1 cellular context compared by ENCODE assay signal in the genomic region with DNA sequence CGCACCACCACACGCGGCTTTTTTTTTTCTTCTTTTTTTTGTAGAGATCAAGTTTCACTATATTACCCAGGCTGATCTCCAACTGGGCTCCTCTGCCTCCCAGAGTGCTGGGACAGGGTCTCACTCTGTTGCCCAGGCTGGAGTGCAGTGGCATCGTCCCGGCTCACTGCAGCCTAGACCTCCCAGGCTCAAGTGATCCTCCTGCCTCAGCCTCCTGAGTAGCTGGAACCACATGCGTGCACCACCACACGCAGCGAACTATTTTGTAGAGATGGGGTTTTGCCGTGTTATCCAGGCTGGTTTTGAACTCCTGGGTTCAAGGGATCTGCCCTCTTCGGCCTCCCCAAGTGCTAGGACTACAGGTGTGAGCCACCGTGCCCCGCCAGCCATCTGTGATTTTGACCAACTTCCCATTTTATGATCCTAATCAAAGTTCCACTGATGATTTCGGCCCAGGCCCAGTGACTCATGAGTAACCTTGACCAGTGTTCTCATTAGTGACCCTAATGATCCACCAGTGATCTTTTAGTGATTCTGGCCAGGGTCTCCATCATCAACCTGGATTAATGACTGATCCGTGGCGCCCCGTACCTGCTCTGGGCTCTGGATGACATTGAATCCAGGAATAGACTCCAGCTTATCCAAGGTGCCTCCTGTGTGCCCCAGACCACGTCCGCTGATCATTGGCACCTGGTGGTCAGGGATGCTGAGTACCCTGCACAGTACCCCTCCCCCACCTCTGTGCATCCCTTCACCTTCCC.
TF ChIP-seq lines count a peak whose summit lies in the region.

No MANE protein-coding gene starts in this region.

TF ChIP-seq in IMR-90, 13 proteins besides CTCF, POLR2A, EP300 and RAD21:
- TF ChIP-seq SMC3 (IDR thresholded peaks at IDR 0.05; ENCODE audit: low read depth, low read length) (no peak), MAFK (IDR thresholded peaks at IDR 0.05; ENCODE audit: low read depth, low read length) (no peak), CHD1 (IDR thresholded peaks at IDR 0.05; ENCODE audit: low read depth, low read length) (no peak), CEBPB (IDR thresholded peaks at IDR 0.05; ENCODE audit: low read depth, low read length) (no peak), MXI1 (IDR thresholded peaks at IDR 0.05; ENCODE audit: borderline replicate concordance, low read depth, low read length) (no peak), FOS (IDR thresholded peaks at IDR 0.05; ENCODE audit: low read depth, low read length) (no peak), MAZ (IDR thresholded peaks at IDR 0.05; ENCODE audit: borderline replicate concordance, low read depth, low read length) (no peak), RCOR1 (IDR thresholded peaks at IDR 0.05; ENCODE audit: insufficient replicate concordance, low read length) (no peak), BHLHE40 (IDR thresholded peaks at IDR 0.05; ENCODE audit: low read depth, low read length) (no peak), NFE2L2 (IDR thresholded peaks at IDR 0.05; ENCODE audit: low read depth, low read length) (no peak), RFX5 (IDR thresholded peaks at IDR 0.05; ENCODE audit: low read depth, low read length) (no peak)
- TF ChIP-seq, protein P1, sequence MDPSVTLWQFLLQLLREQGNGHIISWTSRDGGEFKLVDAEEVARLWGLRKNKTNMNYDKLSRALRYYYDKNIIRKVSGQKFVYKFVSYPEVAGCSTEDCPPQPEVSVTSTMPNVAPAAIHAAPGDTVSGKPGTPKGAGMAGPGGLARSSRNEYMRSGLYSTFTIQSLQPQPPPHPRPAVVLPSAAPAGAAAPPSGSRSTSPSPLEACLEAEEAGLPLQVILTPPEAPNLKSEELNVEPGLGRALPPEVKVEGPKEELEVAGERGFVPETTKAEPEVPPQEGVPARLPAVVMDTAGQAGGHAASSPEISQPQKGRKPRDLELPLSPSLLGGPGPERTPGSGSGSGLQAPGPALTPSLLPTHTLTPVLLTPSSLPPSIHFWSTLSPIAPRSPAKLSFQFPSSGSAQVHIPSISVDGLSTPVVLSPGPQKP (IDR thresholded peaks at IDR 0.05; ENCODE audit: borderline replicate concordance, low read depth, low read length) = no peak
- TF ChIP-seq, protein P2, sequence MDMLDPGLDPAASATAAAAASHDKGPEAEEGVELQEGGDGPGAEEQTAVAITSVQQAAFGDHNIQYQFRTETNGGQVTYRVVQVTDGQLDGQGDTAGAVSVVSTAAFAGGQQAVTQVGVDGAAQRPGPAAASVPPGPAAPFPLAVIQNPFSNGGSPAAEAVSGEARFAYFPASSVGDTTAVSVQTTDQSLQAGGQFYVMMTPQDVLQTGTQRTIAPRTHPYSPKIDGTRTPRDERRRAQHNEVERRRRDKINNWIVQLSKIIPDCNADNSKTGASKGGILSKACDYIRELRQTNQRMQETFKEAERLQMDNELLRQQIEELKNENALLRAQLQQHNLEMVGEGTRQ (IDR thresholded peaks at IDR 0.05; ENCODE audit: low read depth, low read length) = no peak
